ENCODE assay signal across 1 cellular context in the genomic region with DNA sequence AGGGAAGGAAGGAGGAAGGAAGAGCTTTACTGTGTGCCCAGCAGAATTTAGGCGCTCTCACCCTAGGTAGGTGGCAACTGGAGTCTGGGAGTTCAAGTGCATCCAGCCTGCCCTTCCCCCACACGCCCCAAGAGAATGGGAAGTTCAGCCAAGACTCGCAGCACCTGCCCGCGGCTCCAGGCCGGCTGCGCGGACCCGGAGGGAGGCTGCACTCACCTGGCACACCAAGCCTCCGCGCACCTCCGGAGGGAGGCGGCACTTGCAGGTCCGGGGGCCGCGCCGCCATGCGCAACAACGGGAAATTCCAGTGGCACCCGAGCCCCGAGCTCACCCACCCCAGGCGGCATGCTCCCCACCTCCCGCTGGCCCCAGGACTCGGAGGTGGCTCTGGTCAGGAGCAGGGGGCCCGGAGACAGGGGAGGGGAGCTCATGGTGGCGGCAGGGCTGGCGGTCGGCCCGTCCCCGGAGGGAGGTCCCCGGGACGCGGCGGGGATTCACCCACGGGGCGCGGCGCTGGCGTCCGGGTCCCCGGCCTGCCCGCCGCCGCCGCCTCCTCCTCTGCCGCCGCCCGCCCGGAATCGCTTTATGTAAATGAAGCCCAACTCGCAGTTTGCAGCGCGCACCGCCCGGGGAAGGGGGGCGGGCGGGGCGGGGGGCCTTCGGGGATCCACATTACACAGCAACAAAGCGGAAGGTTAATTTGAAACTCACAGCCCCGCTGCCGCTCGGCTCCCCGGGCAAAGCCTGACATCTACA.
TF ChIP-seq lines count a peak whose summit lies in the region.

A gene with protein sequence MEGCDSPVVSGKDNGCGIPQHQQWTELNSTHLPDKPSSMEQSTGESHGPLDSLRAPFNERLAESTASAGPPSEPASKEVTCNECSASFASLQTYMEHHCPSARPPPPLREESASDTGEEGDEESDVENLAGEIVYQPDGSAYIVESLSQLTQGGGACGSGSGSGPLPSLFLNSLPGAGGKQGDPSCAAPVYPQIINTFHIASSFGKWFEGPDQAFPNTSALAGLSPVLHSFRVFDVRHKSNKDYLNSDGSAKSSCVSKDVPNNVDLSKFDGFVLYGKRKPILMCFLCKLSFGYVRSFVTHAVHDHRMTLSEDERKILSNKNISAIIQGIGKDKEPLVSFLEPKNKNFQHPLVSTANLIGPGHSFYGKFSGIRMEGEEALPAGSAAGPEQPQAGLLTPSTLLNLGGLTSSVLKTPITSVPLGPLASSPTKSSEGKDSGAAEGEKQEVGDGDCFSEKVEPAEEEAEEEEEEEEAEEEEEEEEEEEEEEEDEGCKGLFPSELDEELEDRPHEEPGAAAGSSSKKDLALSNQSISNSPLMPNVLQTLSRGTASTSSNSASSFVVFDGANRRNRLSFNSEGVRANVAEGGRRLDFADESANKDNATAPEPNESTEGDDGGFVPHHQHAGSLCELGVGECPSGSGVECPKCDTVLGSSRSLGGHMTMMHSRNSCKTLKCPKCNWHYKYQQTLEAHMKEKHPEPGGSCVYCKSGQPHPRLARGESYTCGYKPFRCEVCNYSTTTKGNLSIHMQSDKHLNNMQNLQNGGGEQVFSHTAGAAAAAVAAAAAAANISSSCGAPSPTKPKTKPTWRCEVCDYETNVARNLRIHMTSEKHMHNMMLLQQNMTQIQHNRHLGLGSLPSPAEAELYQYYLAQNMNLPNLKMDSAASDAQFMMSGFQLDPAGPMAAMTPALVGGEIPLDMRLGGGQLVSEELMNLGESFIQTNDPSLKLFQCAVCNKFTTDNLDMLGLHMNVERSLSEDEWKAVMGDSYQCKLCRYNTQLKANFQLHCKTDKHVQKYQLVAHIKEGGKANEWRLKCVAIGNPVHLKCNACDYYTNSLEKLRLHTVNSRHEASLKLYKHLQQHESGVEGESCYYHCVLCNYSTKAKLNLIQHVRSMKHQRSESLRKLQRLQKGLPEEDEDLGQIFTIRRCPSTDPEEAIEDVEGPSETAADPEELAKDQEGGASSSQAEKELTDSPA (N-terminal part only) (minus strand): TSS at position 593 of the 756 bp plus-strand sequence. CDS start 87,983 bp downstream, outside the sequence.

TF ChIP-seq in HepG2, 621 proteins besides CTCF, POLR2A, EP300 and RAD21 (continued from another document and continues in another):
- TF ChIP-seq, protein P1, sequence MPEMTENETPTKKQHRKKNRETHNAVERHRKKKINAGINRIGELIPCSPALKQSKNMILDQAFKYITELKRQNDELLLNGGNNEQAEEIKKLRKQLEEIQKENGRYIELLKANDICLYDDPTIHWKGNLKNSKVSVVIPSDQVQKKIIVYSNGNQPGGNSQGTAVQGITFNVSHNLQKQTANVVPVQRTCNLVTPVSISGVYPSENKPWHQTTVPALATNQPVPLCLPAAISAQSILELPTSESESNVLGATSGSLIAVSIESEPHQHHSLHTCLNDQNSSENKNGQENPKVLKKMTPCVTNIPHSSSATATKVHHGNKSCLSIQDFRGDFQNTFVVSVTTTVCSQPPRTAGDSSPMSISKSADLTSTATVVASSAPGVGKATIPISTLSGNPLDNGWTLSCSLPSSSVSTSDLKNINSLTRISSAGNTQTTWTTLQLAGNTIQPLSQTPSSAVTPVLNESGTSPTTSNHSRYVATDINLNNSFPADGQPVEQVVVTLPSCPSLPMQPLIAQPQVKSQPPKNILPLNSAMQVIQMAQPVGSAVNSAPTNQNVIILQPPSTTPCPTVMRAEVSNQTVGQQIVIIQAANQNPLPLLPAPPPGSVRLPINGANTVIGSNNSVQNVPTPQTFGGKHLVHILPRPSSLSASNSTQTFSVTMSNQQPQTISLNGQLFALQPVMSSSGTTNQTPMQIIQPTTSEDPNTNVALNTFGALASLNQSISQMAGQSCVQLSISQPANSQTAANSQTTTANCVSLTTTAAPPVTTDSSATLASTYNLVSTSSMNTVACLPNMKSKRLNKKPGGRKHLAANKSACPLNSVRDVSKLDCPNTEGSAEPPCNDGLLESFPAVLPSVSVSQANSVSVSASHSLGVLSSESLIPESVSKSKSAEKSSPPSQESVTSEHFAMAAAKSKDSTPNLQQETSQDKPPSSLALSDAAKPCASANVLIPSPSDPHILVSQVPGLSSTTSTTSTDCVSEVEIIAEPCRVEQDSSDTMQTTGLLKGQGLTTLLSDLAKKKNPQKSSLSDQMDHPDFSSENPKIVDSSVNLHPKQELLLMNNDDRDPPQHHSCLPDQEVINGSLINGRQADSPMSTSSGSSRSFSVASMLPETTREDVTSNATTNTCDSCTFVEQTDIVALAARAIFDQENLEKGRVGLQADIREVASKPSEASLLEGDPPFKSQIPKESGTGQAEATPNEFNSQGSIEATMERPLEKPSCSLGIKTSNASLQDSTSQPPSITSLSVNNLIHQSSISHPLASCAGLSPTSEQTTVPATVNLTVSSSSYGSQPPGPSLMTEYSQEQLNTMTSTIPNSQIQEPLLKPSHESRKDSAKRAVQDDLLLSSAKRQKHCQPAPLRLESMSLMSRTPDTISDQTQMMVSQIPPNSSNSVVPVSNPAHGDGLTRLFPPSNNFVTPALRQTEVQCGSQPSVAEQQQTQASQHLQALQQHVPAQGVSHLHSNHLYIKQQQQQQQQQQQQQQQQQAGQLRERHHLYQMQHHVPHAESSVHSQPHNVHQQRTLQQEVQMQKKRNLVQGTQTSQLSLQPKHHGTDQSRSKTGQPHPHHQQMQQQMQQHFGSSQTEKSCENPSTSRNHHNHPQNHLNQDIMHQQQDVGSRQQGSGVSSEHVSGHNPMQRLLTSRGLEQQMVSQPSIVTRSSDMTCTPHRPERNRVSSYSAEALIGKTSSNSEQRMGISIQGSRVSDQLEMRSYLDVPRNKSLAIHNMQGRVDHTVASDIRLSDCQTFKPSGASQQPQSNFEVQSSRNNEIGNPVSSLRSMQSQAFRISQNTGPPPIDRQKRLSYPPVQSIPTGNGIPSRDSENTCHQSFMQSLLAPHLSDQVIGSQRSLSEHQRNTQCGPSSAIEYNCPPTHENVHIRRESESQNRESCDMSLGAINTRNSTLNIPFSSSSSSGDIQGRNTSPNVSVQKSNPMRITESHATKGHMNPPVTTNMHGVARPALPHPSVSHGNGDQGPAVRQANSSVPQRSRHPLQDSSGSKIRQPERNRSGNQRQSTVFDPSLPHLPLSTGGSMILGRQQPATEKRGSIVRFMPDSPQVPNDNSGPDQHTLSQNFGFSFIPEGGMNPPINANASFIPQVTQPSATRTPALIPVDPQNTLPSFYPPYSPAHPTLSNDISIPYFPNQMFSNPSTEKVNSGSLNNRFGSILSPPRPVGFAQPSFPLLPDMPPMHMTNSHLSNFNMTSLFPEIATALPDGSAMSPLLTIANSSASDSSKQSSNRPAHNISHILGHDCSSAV (CRISPR knock-in tag; IDR thresholded peaks at IDR 0.05; ENCODE audit: borderline replicate concordance) = no peak
- TF ChIP-seq, protein P2, sequence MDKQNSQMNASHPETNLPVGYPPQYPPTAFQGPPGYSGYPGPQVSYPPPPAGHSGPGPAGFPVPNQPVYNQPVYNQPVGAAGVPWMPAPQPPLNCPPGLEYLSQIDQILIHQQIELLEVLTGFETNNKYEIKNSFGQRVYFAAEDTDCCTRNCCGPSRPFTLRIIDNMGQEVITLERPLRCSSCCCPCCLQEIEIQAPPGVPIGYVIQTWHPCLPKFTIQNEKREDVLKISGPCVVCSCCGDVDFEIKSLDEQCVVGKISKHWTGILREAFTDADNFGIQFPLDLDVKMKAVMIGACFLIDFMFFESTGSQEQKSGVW (CRISPR knock-in tag; IDR thresholded peaks at IDR 0.05; ENCODE audit: borderline replicate concordance) = peak; percentile 72; the same call in 1 of the 2 replicates
- TF ChIP-seq, protein P3, sequence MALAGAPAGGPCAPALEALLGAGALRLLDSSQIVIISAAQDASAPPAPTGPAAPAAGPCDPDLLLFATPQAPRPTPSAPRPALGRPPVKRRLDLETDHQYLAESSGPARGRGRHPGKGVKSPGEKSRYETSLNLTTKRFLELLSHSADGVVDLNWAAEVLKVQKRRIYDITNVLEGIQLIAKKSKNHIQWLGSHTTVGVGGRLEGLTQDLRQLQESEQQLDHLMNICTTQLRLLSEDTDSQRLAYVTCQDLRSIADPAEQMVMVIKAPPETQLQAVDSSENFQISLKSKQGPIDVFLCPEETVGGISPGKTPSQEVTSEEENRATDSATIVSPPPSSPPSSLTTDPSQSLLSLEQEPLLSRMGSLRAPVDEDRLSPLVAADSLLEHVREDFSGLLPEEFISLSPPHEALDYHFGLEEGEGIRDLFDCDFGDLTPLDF (CRISPR knock-in tag; IDR thresholded peaks at IDR 0.05) = no peak
- peak; percentile 76 for TF ChIP-seq CBFB (CRISPR knock-in tag; IDR thresholded peaks at IDR 0.05)
- TF ChIP-seq KDM1A (CRISPR knock-in tag; IDR thresholded peaks at IDR 0.05) = no peak
- no peak for TF ChIP-seq ZNF143 (CRISPR knock-in tag; IDR thresholded peaks at IDR 0.05)
- no peak for TF ChIP-seq CBX5 (CRISPR knock-in tag; IDR thresholded peaks at IDR 0.05; ENCODE audit: borderline replicate concordance)
- TF ChIP-seq, protein P4, sequence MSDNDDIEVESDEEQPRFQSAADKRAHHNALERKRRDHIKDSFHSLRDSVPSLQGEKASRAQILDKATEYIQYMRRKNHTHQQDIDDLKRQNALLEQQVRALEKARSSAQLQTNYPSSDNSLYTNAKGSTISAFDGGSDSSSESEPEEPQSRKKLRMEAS (IDR thresholded peaks at IDR 0.05) = peak; percentile 60
- no peak for TF ChIP-seq MYNN (CRISPR knock-in tag; IDR thresholded peaks at IDR 0.05; ENCODE audit: low read depth)
- TF ChIP-seq GABPB1 (CRISPR knock-in tag; IDR thresholded peaks at IDR 0.05) = peak; percentile 81; the same call in 1 of the 2 replicates
- no peak for TF ChIP-seq EHMT2 (IDR thresholded peaks at IDR 0.05; ENCODE audit: borderline replicate concordance, low read depth, low read length)
- TF ChIP-seq SCMH1 (CRISPR knock-in tag; IDR thresholded peaks at IDR 0.05; ENCODE audit: borderline replicate concordance) = no peak
- TF ChIP-seq, protein P5, sequence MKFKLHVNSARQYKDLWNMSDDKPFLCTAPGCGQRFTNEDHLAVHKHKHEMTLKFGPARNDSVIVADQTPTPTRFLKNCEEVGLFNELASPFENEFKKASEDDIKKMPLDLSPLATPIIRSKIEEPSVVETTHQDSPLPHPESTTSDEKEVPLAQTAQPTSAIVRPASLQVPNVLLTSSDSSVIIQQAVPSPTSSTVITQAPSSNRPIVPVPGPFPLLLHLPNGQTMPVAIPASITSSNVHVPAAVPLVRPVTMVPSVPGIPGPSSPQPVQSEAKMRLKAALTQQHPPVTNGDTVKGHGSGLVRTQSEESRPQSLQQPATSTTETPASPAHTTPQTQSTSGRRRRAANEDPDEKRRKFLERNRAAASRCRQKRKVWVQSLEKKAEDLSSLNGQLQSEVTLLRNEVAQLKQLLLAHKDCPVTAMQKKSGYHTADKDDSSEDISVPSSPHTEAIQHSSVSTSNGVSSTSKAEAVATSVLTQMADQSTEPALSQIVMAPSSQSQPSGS (CRISPR knock-in tag; IDR thresholded peaks at IDR 0.05) = peak; percentile 24; the same call in 1 of the 2 replicates
- TF ChIP-seq ZNF7 (CRISPR knock-in tag; IDR thresholded peaks at IDR 0.05) = no peak
- no peak for TF ChIP-seq ZFY (CRISPR knock-in tag; IDR thresholded peaks at IDR 0.05)
- TF ChIP-seq CENPX (CRISPR knock-in tag; IDR thresholded peaks at IDR 0.05) = no peak
- peak; percentile 34 for TF ChIP-seq SRSF1 (optimal IDR thresholded peaks at IDR 0.05; ENCODE audit: low read depth, low read length)
- no peak for TF ChIP-seq NR2C2 (CRISPR knock-in tag; IDR thresholded peaks at IDR 0.05; ENCODE audit: borderline replicate concordance)
- peak; percentile 78 for TF ChIP-seq ZMYM3 (CRISPR knock-in tag; IDR thresholded peaks at IDR 0.05)
- peak; percentile 43; the same call in 1 of the 2 replicates for TF ChIP-seq ZIK1 (CRISPR knock-in tag; IDR thresholded peaks at IDR 0.05; ENCODE audit: borderline replicate concordance, low read depth)
- TF ChIP-seq, protein P6, sequence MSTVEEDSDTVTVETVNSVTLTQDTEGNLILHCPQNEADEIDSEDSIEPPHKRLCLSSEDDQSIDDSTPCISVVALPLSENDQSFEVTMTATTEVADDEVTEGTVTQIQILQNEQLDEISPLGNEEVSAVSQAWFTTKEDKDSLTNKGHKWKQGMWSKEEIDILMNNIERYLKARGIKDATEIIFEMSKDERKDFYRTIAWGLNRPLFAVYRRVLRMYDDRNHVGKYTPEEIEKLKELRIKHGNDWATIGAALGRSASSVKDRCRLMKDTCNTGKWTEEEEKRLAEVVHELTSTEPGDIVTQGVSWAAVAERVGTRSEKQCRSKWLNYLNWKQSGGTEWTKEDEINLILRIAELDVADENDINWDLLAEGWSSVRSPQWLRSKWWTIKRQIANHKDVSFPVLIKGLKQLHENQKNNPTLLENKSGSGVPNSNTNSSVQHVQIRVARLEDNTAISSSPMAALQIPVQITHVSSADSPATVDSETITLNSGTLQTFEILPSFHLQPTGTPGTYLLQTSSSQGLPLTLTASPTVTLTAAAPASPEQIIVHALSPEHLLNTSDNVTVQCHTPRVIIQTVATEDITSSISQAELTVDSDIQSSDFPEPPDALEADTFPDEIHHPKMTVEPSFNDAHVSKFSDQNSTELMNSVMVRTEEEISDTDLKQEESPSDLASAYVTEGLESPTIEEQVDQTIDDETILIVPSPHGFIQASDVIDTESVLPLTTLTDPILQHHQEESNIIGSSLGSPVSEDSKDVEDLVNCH (CRISPR knock-in tag; IDR thresholded peaks at IDR 0.05) = 0 out of 2 replicates have a peak, but pooled peaks have one; percentile 2
- 0 out of 2 replicates have a peak, but pooled peaks have one; percentile 15 for TF ChIP-seq FOXA3 (CRISPR knock-in tag; IDR thresholded peaks at IDR 0.05)
- TF ChIP-seq SMAD3 (CRISPR knock-in tag; IDR thresholded peaks at IDR 0.05) = 0 out of 2 replicates have a peak, but pooled peaks have one; percentile 10
- TF ChIP-seq FOXA1 (IDR thresholded peaks at IDR 0.05) = no peak
- TF ChIP-seq FOXA1 (CRISPR knock-in tag; IDR thresholded peaks at IDR 0.05) = no peak
- peak; percentile 66; the same call in 1 of the 2 replicates for TF ChIP-seq ZNF768 (CRISPR knock-in tag; IDR thresholded peaks at IDR 0.05)
- no peak for TF ChIP-seq ZSCAN9 (CRISPR knock-in tag; IDR thresholded peaks at IDR 0.05; ENCODE audit: borderline replicate concordance)
- TF ChIP-seq RORA (CRISPR knock-in tag; IDR thresholded peaks at IDR 0.05) = no peak
- TF ChIP-seq ZNF556 (CRISPR knock-in tag; IDR thresholded peaks at IDR 0.05; ENCODE audit: borderline replicate concordance) = peak; percentile 79; the same call in 1 of the 2 replicates
- TF ChIP-seq, protein P7, sequence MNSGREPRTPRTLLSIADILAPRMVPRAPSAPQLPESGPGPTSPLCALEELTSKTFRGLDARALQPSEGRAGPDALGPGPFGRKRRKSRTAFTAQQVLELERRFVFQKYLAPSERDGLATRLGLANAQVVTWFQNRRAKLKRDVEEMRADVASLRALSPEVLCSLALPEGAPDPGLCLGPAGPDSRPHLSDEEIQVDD (CRISPR knock-in tag; IDR thresholded peaks at IDR 0.05; ENCODE audit: borderline replicate concordance) = no peak
- TF ChIP-seq MIER3 (CRISPR knock-in tag; IDR thresholded peaks at IDR 0.05; ENCODE audit: borderline replicate concordance) = no peak
- TF ChIP-seq ZFP36L1 (CRISPR knock-in tag; IDR thresholded peaks at IDR 0.05) = 0 out of 2 replicates have a peak, but pooled peaks have one; percentile 19
- no peak for TF ChIP-seq AHR (CRISPR knock-in tag; IDR thresholded peaks at IDR 0.05)
- no peak for TF ChIP-seq PHF5A (CRISPR knock-in tag; IDR thresholded peaks at IDR 0.05; ENCODE audit: low read depth, unreplicated experiment)
- TF ChIP-seq IKZF4 (CRISPR knock-in tag; IDR thresholded peaks at IDR 0.05; ENCODE audit: borderline replicate concordance, low read depth, not compliant biosample characterization) = no peak
- TF ChIP-seq KDM6A (CRISPR knock-in tag; IDR thresholded peaks at IDR 0.05; ENCODE audit: low read depth) = no peak
